Comparison of ENCODE assay signal across 1 cellular context in genomic region chr7:123633553-123633952, GRCh38.
TF ChIP-seq lines count a peak whose summit lies in the region.

No MANE protein-coding gene starts in this region.

TF ChIP-seq in HepG2, 621 proteins besides CTCF, POLR2A, EP300 and RAD21:
- TF ChIP-seq ZNF343 (CRISPR knock-in tag; IDR thresholded peaks at IDR 0.05), result no peak
- no peak for TF ChIP-seq HOMEZ (CRISPR knock-in tag; IDR thresholded peaks at IDR 0.05; ENCODE audit: low read depth)
- TF ChIP-seq ZNF318 (CRISPR knock-in tag; IDR thresholded peaks at IDR 0.05), result no peak
- TF ChIP-seq KLF15 (CRISPR knock-in tag; IDR thresholded peaks at IDR 0.05; ENCODE audit: borderline replicate concordance), result no peak
- TF ChIP-seq MXD3 (CRISPR knock-in tag; IDR thresholded peaks at IDR 0.05), result no peak
- TF ChIP-seq NKX3-1 (CRISPR knock-in tag; IDR thresholded peaks at IDR 0.05), result no peak
- TF ChIP-seq KLF13 (CRISPR knock-in tag; IDR thresholded peaks at IDR 0.05), result no peak
- TF ChIP-seq RFX1 (IDR thresholded peaks at IDR 0.05), result no peak
TF ChIP-seq in HepG2: peak in this region for 0.
